Comparison of ENCODE assay signal across 8 cellular contexts in the genomic region with DNA sequence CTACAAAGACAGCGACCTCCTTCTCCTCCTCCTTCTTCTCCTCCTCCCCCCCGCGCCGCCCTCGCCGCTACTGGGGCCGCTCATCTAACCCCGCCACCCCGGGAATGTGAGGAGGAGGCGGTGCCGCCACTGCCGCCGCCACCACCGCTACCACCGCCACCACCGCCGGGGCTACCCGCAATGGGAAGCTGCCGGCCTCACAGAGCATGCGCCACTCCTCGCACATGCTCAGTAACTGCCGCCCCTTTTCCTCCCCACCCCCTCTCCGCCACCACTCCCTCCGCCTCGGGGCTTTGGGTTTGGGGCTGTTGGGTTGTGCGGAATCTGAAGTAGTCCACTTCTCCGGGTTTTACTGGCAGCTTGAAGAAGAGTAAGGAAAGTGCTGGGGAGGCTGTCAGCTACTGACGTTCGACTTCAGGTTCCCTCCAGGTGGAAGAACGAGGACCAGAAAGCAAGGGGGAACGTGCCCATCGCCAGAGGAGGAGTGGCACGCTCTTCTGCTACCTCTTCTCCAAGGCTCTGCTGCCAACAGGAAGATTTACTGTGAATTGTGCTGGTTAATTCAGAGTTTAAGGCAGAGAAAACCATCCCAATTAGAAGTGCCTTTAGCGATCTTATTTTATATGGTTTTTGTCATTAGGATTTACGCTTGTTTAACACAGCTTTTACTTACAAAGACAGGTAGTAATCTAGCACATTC. TPM values are rescaled to one million over a fixed set of nuclear protein-coding genes. Genes with fewer than 3 reads are reported as not detected.
DNase-seq lines count a peak whose midpoint lies in the region; ATAC-seq and TF ChIP-seq lines count a peak whose summit lies in the region.

Gene MYCBP2, minus strand, starts transcription at position 190 of the 700 bp plus-strand sequence. CDS start 319 bp downstream, outside the sequence.

- peak within 1 kb of the TSS; percentile 98 for H3K27ac Mint-ChIP-seq in activated T-helper 2 cell treated with anti-CD3 and anti-CD28 coated beads, Interferon-gamma antibody, Interleukin-2, Interleukin-4, amounts not matched to agents 10 μg/mL and 5 μg/mL and 100 μg/mL, durations not matched to agents 14 hours and 24 hours and 36 hours
- peak within 1 kb of the TSS; percentile 95 to 99 (median 97) for H3K27ac Mint-ChIP-seq in naive thymus-derived CD8-positive, alpha-beta T cell

- ATAC-seq in RWPE2 (ENCODE audit: low read depth): peak; percentile 62
- peak; percentile 56 to 61 for ATAC-seq in naive thymus-derived CD8-positive, alpha-beta T cell

- DNase-seq in Daoy (ENCODE audit: low read depth): peak; percentile 96
- DNase-seq in H4 (ENCODE audit: low spot score): peak; percentile 89
- DNase-seq in LoVo (ENCODE audit: low spot score): peak; percentile 94
- peak; percentile 91 for DNase-seq in RWPE2 (ENCODE audit: low spot score)
- peak; percentile 97 for DNase-seq in activated T-helper 2 cell treated with anti-CD3 and anti-CD28 coated beads, Interferon-gamma antibody, Interleukin-2, Interleukin-4, amounts not matched to agents 10 μg/mL and 5 μg/mL and 100 μg/mL, durations not matched to agents 14 hours and 24 hours and 36 hours (ENCODE audit: low spot score)
- peak; percentile 98 for DNase-seq in fibroblast of mammary gland (ENCODE audit: low read depth)
- DNase-seq in naive thymus-derived CD8-positive, alpha-beta T cell: peak; percentile 89 to 99 (median 98)
- peak; percentile 95 for DNase-seq in stimulated activated naive CD4-positive, alpha-beta T cell treated with Interleukin-2 at 50 U/mL for 16 hours (lab: John Stamatoyannopoulos, UW)

- intact Hi-C loops in activated T-helper 2 cell treated with anti-CD3 and anti-CD28 coated beads, Interferon-gamma antibody, Interleukin-2, Interleukin-4, amounts not matched to agents 10 μg/mL and 5 μg/mL and 100 μg/mL, durations not matched to agents 14 hours and 24 hours and 36 hours (cut with micrococcal nuclease): loop anchor here (1.0 to 10.0 kb wide), 6 partner anchors 142 to 1868 kb away; partner anchors contain the start of genes FBXL3 and KCTD12

- peak within 1 kb of the TSS; percentile 49 for H3K27ac ChIP-seq in RWPE2 (ENCODE audit: poor library complexity, severe bottlenecking)

- TF ChIP-seq CTCF in RWPE2 (IDR thresholded peaks at IDR 0.05; ENCODE audit: poor library complexity, severe bottlenecking) (no peak), fibroblast of mammary gland (conservative IDR thresholded peaks at IDR 0.05; ENCODE audit: control insufficient read depth, insufficient read depth, low read depth, low read length) (no peak)

- H3K36me3 ChIP-seq in RWPE2 (ENCODE audit: low read depth): no peaks in the 10 kb centered on the region

- peak within 1 kb of the TSS; percentile 98 for H3K4me3 Mint-ChIP-seq in activated T-helper 2 cell treated with anti-CD3 and anti-CD28 coated beads, Interferon-gamma antibody, Interleukin-2, Interleukin-4, amounts not matched to agents 10 μg/mL and 5 μg/mL and 100 μg/mL, durations not matched to agents 14 hours and 24 hours and 36 hours (ENCODE audit: low read depth)
- peak within 1 kb of the TSS; percentile 96 to 99 (median 98) for H3K4me3 Mint-ChIP-seq in naive thymus-derived CD8-positive, alpha-beta T cell

- H3K4me1 ChIP-seq in RWPE2 (ENCODE audit: insufficient read depth, poor library complexity, severe bottlenecking): peaks cover 11% of the 10 kb centered on the region

- POLR2A ChIA-PET in naive thymus-derived CD8-positive, alpha-beta T cell (lab: Charles Lee): interaction anchor here (0.6 to 3.8 kb wide), 13 partner anchors 11 to 1564 kb away, joined by 3 to 22 read pairs (median 4); partner anchors contain the start of genes FBXL3 and SLAIN1

- H3K4me1 Mint-ChIP-seq in activated T-helper 2 cell treated with anti-CD3 and anti-CD28 coated beads, Interferon-gamma antibody, Interleukin-2, Interleukin-4, amounts not matched to agents 10 μg/mL and 5 μg/mL and 100 μg/mL, durations not matched to agents 14 hours and 24 hours and 36 hours (ENCODE audit: low read depth): peaks cover 59% of the 10 kb centered on the region
- peaks cover 45 to 78% (median 68%) of the 10 kb centered on the region in 4 donors for H3K4me1 Mint-ChIP-seq in naive thymus-derived CD8-positive, alpha-beta T cell

- no peaks in the 10 kb centered on the region for H3K9me3 Mint-ChIP-seq in activated T-helper 2 cell treated with anti-CD3 and anti-CD28 coated beads, Interferon-gamma antibody, Interleukin-2, Interleukin-4, amounts not matched to agents 10 μg/mL and 5 μg/mL and 100 μg/mL, durations not matched to agents 14 hours and 24 hours and 36 hours
- H3K9me3 Mint-ChIP-seq in naive thymus-derived CD8-positive, alpha-beta T cell: no peaks in the 10 kb centered on the region

- peaks cover 18% of the 10 kb centered on the region for H3K36me3 Mint-ChIP-seq in activated T-helper 2 cell treated with anti-CD3 and anti-CD28 coated beads, Interferon-gamma antibody, Interleukin-2, Interleukin-4, amounts not matched to agents 10 μg/mL and 5 μg/mL and 100 μg/mL, durations not matched to agents 14 hours and 24 hours and 36 hours (ENCODE audit: low read depth)
- H3K36me3 Mint-ChIP-seq in naive thymus-derived CD8-positive, alpha-beta T cell: no peaks in the 10 kb centered on the region

- no peaks in the 10 kb centered on the region for H3K27me3 ChIP-seq in RWPE2 (ENCODE audit: insufficient read depth, poor library complexity, severe bottlenecking)

- peak within 1 kb of the TSS; percentile 67 for H3K4me3 ChIP-seq in RWPE2 (ENCODE audit: severe bottlenecking)
- peak within 1 kb of the TSS; percentile 86 for H3K4me3 ChIP-seq in fibroblast of mammary gland (ENCODE audit: control insufficient read depth, low read depth, low read length)

- H3K9me3 ChIP-seq in RWPE2 (ENCODE audit: severe bottlenecking): no peaks in the 10 kb centered on the region

- H3K27me3 Mint-ChIP-seq in activated T-helper 2 cell treated with anti-CD3 and anti-CD28 coated beads, Interferon-gamma antibody, Interleukin-2, Interleukin-4, amounts not matched to agents 10 μg/mL and 5 μg/mL and 100 μg/mL, durations not matched to agents 14 hours and 24 hours and 36 hours (ENCODE audit: low read depth): no peaks in the 10 kb centered on the region
- peaks cover 0 to 3% (median 0%) of the 10 kb centered on the region in 5 donors for H3K27me3 Mint-ChIP-seq in naive thymus-derived CD8-positive, alpha-beta T cell

RNA-seq across cellular contexts. Expression of gene MYCBP2, which starts in this region (rescaled TPM):
- 16.8 and 28.7 TPM in 2 replicates for total RNA-seq in Daoy (2014; rRNA removed; shearing (Covaris generic))
- 19.3 and 20.6 TPM in 2 replicates for total RNA-seq in H4 (2014; rRNA removed; shearing (Covaris generic))
- 74.3 and 93.8 TPM in 2 replicates for total RNA-seq in activated T-helper 2 cell treated with anti-CD3 and anti-CD28 coated beads, Interferon-gamma antibody, Interleukin-2, Interleukin-4, amounts not matched to agents 10 μg/mL and 5 μg/mL and 100 μg/mL, durations not matched to agents 14 hours and 24 hours and 36 hours
- total RNA-seq in naive thymus-derived CD8-positive, alpha-beta T cell: 100 to 1,000 TPM; 167 to 174 TPM
- 10 to 100 TPM; 24.2 to 41.4 (median 40.5) TPM for polyA plus RNA-seq in naive thymus-derived CD8-positive, alpha-beta T cell

Comparison
In these comparisons a context has a peak if more than half of its experiments do, and no peak if none do; other contexts are left out.
1. Peak in every context shown above with its lines: DNase-seq, ATAC-seq, H3K4me3 ChIP-seq and H3K27ac ChIP-seq.